17 cellular contexts compared by ENCODE assay signal in the genomic region with DNA sequence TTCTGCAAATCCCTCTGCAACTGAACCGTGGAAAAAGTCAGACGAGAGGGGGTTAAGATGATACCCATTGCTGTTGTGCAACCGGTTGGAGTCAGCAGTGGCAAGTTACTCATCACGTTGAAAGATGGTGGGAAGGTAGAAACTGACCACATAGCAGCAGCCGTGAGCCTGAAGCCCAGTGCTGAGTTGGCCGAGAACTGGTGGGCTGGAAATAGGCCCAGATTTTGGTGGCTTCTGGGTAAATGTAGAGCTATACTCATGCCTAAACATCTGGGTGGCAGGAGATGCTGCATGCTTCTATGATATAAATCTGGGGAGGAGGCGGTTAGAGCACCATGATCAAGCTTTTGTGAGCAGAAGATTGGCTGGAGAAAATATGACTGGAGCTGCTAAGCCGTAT.
DNase-seq lines count a peak whose midpoint lies in the region; ATAC-seq lines count a peak whose summit lies in the region.
"Had no signal": no experiment of that assay in that cellular context is flagged by ENCODE, and none has a peak within 500 bp of the region (broad histone marks: within the 10 kb centered on the region; RNA-seq: fewer than 3 reads in every experiment).

No MANE protein-coding gene starts in this region.

- ATAC-seq in HG03045 (IDR thresholded peaks at IDR 0.05; ENCODE audit: unreplicated experiment) = no peak
- ATAC-seq: activated naive CD8-positive, alpha-beta T cell treated with anti-CD3 and anti-CD28 coated beads, Interleukin-2, amount 50 U/mL, for 24 hours; effector memory CD8-positive, alpha-beta T cell; gastroesophageal sphincter; HCT116; left ventricle myocardium superior had no signal

- peak; percentile 85 for DNase-seq in AG20443 (ENCODE audit: low spot score)
- peak; percentile 76 for DNase-seq in HS-5 (ENCODE audit: low read depth)
- DNase-seq in astrocyte of the hippocampus (ENCODE audit: low read depth, low spot score) = peak; percentile 21
- DNase-seq in myocyte (ENCODE audit: low read depth) = peak; percentile 41
- DNase-seq in NCI-H2196 (lab: John Stamatoyannopoulos, UW; ENCODE audit: unreplicated experiment) = no peak
- no peak for DNase-seq in NK-92 treated with Interleukin-12 subunit alpha and Interleukin-12 subunit beta, amount 100 ng/mL, for 24 hours (lab: John Stamatoyannopoulos, UW)
- no peak for DNase-seq in NCI-H446 (lab: John Stamatoyannopoulos, UW)
- DNase-seq: activated naive CD8-positive, alpha-beta T cell treated with anti-CD3 and anti-CD28 coated beads, Interleukin-2, amount 50 U/mL, for 24 hours; effector memory CD8-positive, alpha-beta T cell; left ventricle myocardium superior; NCI-H187; NCI-H446 treated with DMSO at 0.1 percent for 48 hours; SIG-M5; stimulated activated CD4-positive, alpha-beta T cell treated with anti-CD3 and anti-CD28 coated beads, Interleukin-4, amount 100 ng/mL, for 24 hours had no signal

Comparison
In these comparisons a context has a peak if more than half of its experiments do, and no peak if none do; other contexts are left out.
1. DNase-seq: peak in AG20443 (single experiment), HS-5 (single experiment), astrocyte of the hippocampus (single experiment) and myocyte (single experiment); none in NCI-H2196 (single experiment), NK-92 treated with Interleukin-12 subunit alpha and Interleukin-12 subunit beta, amount 100 ng/mL, for 24 hours (single experiment) and NCI-H446 (0 of 2).